Comparison of ENCODE assay signal across 1 cellular context in the genomic region with DNA sequence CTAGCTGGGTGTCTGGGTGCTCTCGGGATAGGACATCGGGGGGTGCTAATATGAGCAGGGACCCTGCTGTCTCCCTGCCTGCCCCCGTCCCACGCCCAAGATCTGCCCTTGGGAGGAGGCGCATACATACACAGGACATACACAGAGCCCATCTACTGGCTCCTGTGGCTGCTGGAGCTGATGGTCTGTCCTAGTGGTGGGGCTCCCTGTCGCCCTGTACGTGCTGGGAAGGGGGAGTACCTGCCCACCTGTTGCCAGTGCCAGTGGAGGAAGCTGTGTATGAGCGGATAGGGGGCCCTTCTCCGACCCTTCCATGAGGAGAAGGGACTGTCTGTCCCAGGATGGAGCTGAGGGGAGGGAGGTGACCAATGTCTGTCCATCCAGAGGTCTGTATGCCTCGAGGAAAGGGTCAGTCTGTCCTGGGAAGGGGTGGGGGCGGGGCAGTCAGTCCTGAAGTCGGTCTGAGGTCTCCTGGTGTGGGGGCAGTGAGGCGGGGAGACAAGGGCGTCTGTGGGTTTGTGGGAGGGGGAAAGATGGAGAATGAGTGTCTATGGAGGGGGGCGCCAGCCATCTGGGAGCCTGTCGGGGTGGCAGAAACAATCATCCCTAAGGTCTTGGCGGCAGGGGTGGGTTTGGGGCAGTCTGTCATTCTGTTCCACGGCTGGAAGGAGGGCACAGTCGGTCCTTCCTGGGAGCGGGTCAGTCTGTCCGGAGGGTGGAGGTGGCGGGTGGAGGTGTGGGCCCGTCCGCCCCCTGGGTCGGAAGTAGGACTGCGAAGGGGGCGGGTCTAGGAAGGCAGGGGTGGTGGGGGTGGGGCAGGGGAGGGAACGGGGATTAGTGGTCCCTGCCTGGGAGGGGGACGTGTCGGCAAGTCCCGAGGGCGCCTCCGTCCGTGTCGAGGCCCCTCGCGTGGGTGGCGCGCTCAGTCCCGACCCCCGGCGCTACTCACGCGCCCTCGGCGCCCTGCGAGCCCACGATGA.
TF ChIP-seq lines count a peak whose summit lies in the region.

No MANE protein-coding gene starts in this region.

TF ChIP-seq in SK-N-SH, 30 proteins besides CTCF, POLR2A, EP300 and RAD21 (continued from another document):
- no peak for TF ChIP-seq USF1 (IDR thresholded peaks at IDR 0.05; ENCODE audit: borderline replicate concordance, low read depth)
